22 cellular contexts compared by ENCODE assay signal in genomic region chr4:65653740-65654361, GRCh38. TPM values are rescaled to one million over a fixed set of nuclear protein-coding genes. Genes with fewer than 3 reads are reported as not detected.
DNase-seq lines count a peak whose midpoint lies in the region; ATAC-seq and TF ChIP-seq lines count a peak whose summit lies in the region.
"Had no signal": no experiment of that assay in that cellular context is flagged by ENCODE, and none has a peak within 500 bp of the region (broad histone marks: within the 10 kb centered on the region; RNA-seq: fewer than 3 reads in every experiment).

No MANE protein-coding gene starts in this region.

- TF ChIP-seq CTCF in GM23338 (conservative IDR thresholded peaks at IDR 0.05; ENCODE audit: low read depth in 2 of 2) (no peak), SU-DHL-6 (IDR thresholded peaks at IDR 0.05; ENCODE audit: insufficient read depth, low read length, poor library complexity, severe bottlenecking) (no peak), fibroblast of pulmonary artery (IDR thresholded peaks at IDR 0.05; ENCODE audit: low read length, missing control alignments) (no peak), GM10266 (IDR thresholded peaks at IDR 0.05; ENCODE audit: control insufficient read depth, insufficient read depth, low read depth, missing control alignments) (no peak)

- H3K4me1 Mint-ChIP-seq in GM23338, result peaks cover 56% of the 10 kb centered on the region
- H3K4me1 Mint-ChIP-seq: CD8-positive, alpha-beta memory T cell had no signal

- ATAC-seq in GM23338, result no peak
- no peak for ATAC-seq in left colon
- ATAC-seq: GM12878, K562, Right ventricle myocardium inferior had no signal

- DNase-seq in GM23338 (ENCODE audit: low spot score), result no peak
- DNase-seq in fibroblast of pulmonary artery (ENCODE audit: low read depth), result no peak
- no peak for DNase-seq in left colon
- no peak for DNase-seq in NOMO-1 treated with dmso at 0.1 percent for 144 hours (lab: John Stamatoyannopoulos, UW; ENCODE audit: unreplicated experiment)
- no peak for DNase-seq in DMS153 treated with DMSO at 0.1 percent for 48 hours (lab: John Stamatoyannopoulos, UW; ENCODE audit: unreplicated experiment)
- no peak for DNase-seq in GM10266 (ENCODE audit: extremely low spot score)
- DNase-seq: CD8-positive, alpha-beta memory T cell; MM.1S; NCI-H1048; NCI-H1417 treated with DMSO at 0.1 percent for 48 hours; NCI-H187; NCI-H510A; NCI-H774; NK-92 treated with Interleukin-12 subunit alpha and Interleukin-12 subunit beta, amount 100 ng/mL, for 24 hours; OCI-M1; SW 1271 had no signal

- H3K27me3 ChIP-seq in GM23338 (ENCODE audit: insufficient read depth) (no peaks in the 10 kb centered on the region), SU-DHL-6 (ENCODE audit: low read length) (no peaks in the 10 kb centered on the region)

- H3K4me3 ChIP-seq in GM23338 (no peak overlapping the region), SU-DHL-6 (ENCODE audit: insufficient read depth, low read length, poor library complexity, severe bottlenecking) (no peak overlapping the region), fibroblast of pulmonary artery (replicated peaks; ENCODE audit: low read depth, low read length) (peak overlapping the region; percentile 22)
- H3K4me3 ChIP-seq: GM12878, HAP-1, K562 had no signal

- no peak overlapping the region for H3K4me2 ChIP-seq in GM23338
- no peak overlapping the region for H3K4me2 ChIP-seq in SU-DHL-6 (ENCODE audit: low read depth, low read length, poor library complexity, severe bottlenecking)

- H3K79me2 ChIP-seq in GM23338 (replicated peaks; ENCODE audit: insufficient read depth) (no peaks in the 10 kb centered on the region), SU-DHL-6 (ENCODE audit: insufficient read depth, low read length) (no peaks in the 10 kb centered on the region)

- H3K27ac Mint-ChIP-seq in GM23338, result 0 out of 2 replicates have a peak overlapping the region, but pooled peaks have one; percentile 3
- H3K27ac Mint-ChIP-seq: CD8-positive, alpha-beta memory T cell had no signal

- H2AFZ ChIP-seq in GM23338, result no peak overlapping the region
- H2AFZ ChIP-seq in SU-DHL-6 (ENCODE audit: low read depth, low read length, severe bottlenecking), result peak overlapping the region; percentile 41

- intact Hi-C loops in left colon (cut with DNase I, micrococcal nuclease), result no loop called here

- H3K9me2 ChIP-seq in GM23338 (ENCODE audit: insufficient read depth), result no peaks in the 10 kb centered on the region
- no peaks in the 10 kb centered on the region for H3K9me2 ChIP-seq in SU-DHL-6 (replicated peaks; ENCODE audit: insufficient read depth, low read length)

- H3K27me3 Mint-ChIP-seq in GM23338 (ENCODE audit: insufficient read depth, low read depth, poor library complexity), result peaks cover 2% of the 10 kb centered on the region
- H3K27me3 Mint-ChIP-seq: CD8-positive, alpha-beta memory T cell had no signal

- no peak overlapping the region for H3K9ac ChIP-seq in SU-DHL-6 (ENCODE audit: low read length)

- H3K36me3 ChIP-seq in GM23338 (ENCODE audit: insufficient read depth) (no peaks in the 10 kb centered on the region), SU-DHL-6 (ENCODE audit: low read length) (no peaks in the 10 kb centered on the region)
- H3K36me3 ChIP-seq: HAP-1 had no signal

- H3K4me1 ChIP-seq in GM23338 (ENCODE audit: insufficient read depth), result peaks cover 45% of the 10 kb centered on the region
- H3K4me1 ChIP-seq: HAP-1 had no signal

- H3F3A ChIP-seq in GM23338 (replicated peaks; ENCODE audit: low read depth), result no peaks in the 10 kb centered on the region
- H3F3A ChIP-seq in SU-DHL-6 (ENCODE audit: insufficient read depth), result no peaks in the 10 kb centered on the region

- H3K27ac ChIP-seq in GM23338 (ENCODE audit: low read depth) (no peak overlapping the region), SU-DHL-6 (ENCODE audit: low read depth, low read length) (no peak overlapping the region)
- H3K27ac ChIP-seq: C4-2B had no signal

- H4K20me1 ChIP-seq in GM23338 (replicated peaks; ENCODE audit: insufficient read depth), result no peaks in the 10 kb centered on the region
- H4K20me1 ChIP-seq in SU-DHL-6 (ENCODE audit: low read depth, low read length), result no peaks in the 10 kb centered on the region

- H3K36me3 Mint-ChIP-seq in GM23338 (ENCODE audit: low read depth), result no peaks in the 10 kb centered on the region
- H3K36me3 Mint-ChIP-seq: CD8-positive, alpha-beta memory T cell had no signal

- H3K9me3 Mint-ChIP-seq in GM23338, result no peaks in the 10 kb centered on the region

- H3K9me3 ChIP-seq in SU-DHL-6 (ENCODE audit: insufficient read depth, low read length), result no peaks in the 10 kb centered on the region
- H3K9me3 ChIP-seq: HAP-1 had no signal

- no peak overlapping the region for H3K4me3 Mint-ChIP-seq in GM23338
- H3K4me3 Mint-ChIP-seq: CD8-positive, alpha-beta memory T cell had no signal

TF ChIP-seq in GM23338, 12 proteins besides CTCF, POLR2A, EP300 and RAD21 (continues in another document):
- no peak for TF ChIP-seq REST (IDR thresholded peaks at IDR 0.05; ENCODE audit: unreplicated experiment)
- no peak for TF ChIP-seq POLR2AphosphoS5 (IDR thresholded peaks at IDR 0.05; ENCODE audit: low read depth)
- no peak for TF ChIP-seq STAT1 (IDR thresholded peaks at IDR 0.05; ENCODE audit: unreplicated experiment)
- no peak for TF ChIP-seq JUNB (IDR thresholded peaks at IDR 0.05; ENCODE audit: unreplicated experiment)
- no peak for TF ChIP-seq EZH2 (IDR thresholded peaks at IDR 0.05; ENCODE audit: low read depth, unreplicated experiment)
- no peak for TF ChIP-seq ZNF114 (CRISPR knock-in tag; IDR thresholded peaks at IDR 0.05)
- no peak for TF ChIP-seq NANOG (IDR thresholded peaks at IDR 0.05; ENCODE audit: borderline replicate concordance)
- no peak for TF ChIP-seq CREB1 (CRISPR knock-in tag; IDR thresholded peaks at IDR 0.05; ENCODE audit: low read depth)
- no peak for TF ChIP-seq EZH2phosphoT487 (IDR thresholded peaks at IDR 0.05; ENCODE audit: unreplicated experiment)
- TF ChIP-seq ZNF331 (CRISPR knock-in tag; IDR thresholded peaks at IDR 0.05; ENCODE audit: low read depth), result no peak

RNA-seq across cellular contexts. Expression of gene EPHA5, which starts 16.4 kb away (rescaled TPM):
- total RNA-seq in GM23338 (2014; rRNA removed; shearing (Covaris generic)), result 0.12 and 0.24 TPM in 2 replicates
- 0.05 and 0.07 TPM in 2 replicates for polyA plus RNA-seq in GM23338 (2016; fragmentation: Nextera tagmentation; extraction: Ambion mirVana)
- total RNA-seq in left colon, result under 1 TPM; 0.09 to 0.17 TPM
- total RNA-seq: CD8-positive, alpha-beta memory T cell; GM12878; K562 had no signal
- polyA plus RNA-seq: CD8-positive, alpha-beta memory T cell; GM12878 had no signal
